In the genomic region with DNA sequence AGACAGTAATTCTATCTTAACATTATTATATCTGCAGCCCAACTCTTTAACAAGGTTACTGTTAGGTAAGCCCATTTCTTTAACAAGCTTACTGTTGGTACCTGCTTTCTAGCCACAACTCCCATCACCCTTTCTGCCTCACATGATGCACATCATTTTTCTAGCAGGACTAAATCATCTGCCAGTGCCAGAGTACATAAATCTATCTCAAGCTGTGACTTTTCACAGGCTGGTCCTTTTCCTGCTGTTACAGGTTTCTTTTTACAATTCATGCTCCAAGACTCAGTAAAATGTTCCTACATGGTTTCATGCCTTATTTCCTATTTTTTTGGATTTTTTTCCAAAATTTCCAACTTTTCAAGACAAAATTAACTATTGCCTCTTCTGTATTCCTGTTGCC, we compare ENCODE assay signal across 7 cellular contexts.
"Had no signal": no experiment of that assay in that cellular context is flagged by ENCODE, and none has a peak within 500 bp of the region (broad histone marks: within the 10 kb centered on the region; RNA-seq: fewer than 3 reads in every experiment).

No MANE protein-coding gene starts in this region.

- H3K27ac ChIP-seq: GM23248 had no signal

- FAIRE-seq: H54, HTR-8/SVneo had no signal

- DNase-seq: GM23248, GOT3, H9, HCEC 1CT, KBM-7 had no signal

- H3K4me3 ChIP-seq: GM23248 had no signal
